In the genomic region with DNA sequence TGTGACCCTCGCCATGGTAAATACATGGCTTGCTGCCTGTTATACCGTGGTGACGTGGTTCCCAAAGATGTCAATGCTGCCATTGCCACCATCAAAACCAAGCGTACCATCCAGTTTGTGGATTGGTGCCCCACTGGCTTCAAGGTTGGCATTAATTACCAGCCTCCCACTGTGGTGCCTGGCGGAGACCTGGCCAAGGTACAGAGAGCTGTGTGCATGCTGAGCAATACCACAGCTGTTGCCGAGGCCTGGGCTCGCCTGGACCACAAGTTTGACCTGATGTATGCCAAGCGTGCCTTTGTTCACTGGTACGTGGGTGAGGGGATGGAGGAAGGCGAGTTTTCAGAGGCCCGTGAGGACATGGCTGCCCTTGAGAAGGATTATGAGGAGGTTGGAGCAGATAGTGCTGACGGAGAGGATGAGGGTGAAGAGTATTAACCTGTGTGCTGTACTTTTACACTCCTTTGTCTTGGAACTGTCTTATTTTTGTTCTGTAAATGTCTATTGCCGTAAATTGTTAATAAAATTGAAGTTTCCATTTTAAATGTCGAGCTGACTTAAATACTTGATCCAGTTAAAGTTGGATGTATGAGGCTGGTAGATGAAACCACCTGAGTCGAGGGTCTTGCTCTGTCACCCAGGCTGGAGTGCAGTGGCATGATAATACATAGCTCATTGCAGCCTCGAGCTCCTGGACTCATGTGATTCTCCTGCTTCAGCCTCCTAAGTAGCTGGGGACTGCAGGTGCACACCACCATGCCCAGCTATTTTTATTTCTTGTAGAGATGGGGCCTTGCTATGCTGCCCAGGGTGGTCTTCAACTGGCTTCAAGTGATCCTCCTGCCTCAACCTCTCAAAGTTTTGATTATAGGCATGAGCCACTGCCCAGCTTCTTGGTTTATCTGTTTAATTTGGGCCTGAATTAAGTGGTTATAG, we compare ENCODE assay signal across 17 cellular contexts. TPM values are rescaled to one million over a fixed set of nuclear protein-coding genes. Genes with fewer than 3 reads are reported as not detected.
DNase-seq lines count a peak whose midpoint lies in the region; ATAC-seq and TF ChIP-seq lines count a peak whose summit lies in the region.
"Had no signal": no experiment of that assay in that cellular context is flagged by ENCODE, and none has a peak within 500 bp of the region (broad histone marks: within the 10 kb centered on the region; RNA-seq: fewer than 3 reads in every experiment).

No MANE protein-coding gene starts in this region.

- peak overlapping the region; percentile 28 for H4K91ac ChIP-seq in mesenchymal stem cell (ENCODE audit: low read length)

- H3K9ac ChIP-seq in mesenchymal stem cell (ENCODE audit: low read length): no peak overlapping the region
- H3K9ac ChIP-seq: GM23248, KMS-11 had no signal

- no peak overlapping the region for H3K4me3 Mint-ChIP-seq in activated naive CD4-positive, alpha-beta T cell treated with anti-CD3 and anti-CD28 coated beads, Interleukin-2, amount 50 U/mL, for 24 hours
- H3K4me3 Mint-ChIP-seq in Calu3 (ENCODE audit: low read depth, unreplicated experiment): no peak overlapping the region

- TF ChIP-seq CTCF in Calu3 (IDR thresholded peaks at IDR 0.05; ENCODE audit: unreplicated experiment): no peak
- TF ChIP-seq CTCF in OCI-LY7 (conservative IDR thresholded peaks at IDR 0.05; ENCODE audit: low read length): no peak
- TF ChIP-seq CTCF in adrenal gland (IDR thresholded peaks at IDR 0.05): no peak

- H3K4me3 ChIP-seq in OCI-LY7 (ENCODE audit: low read depth, low read length, poor library complexity, severe bottlenecking): no peak overlapping the region
- H3K4me3 ChIP-seq in mesenchymal stem cell (ENCODE audit: insufficient read depth in 1 of 2, low read depth in 1 of 2, low read length in 2 of 2): no peak overlapping the region
- H3K4me3 ChIP-seq in adrenal gland: no peak overlapping the region
- H3K4me3 ChIP-seq: GM23248 had no signal

- H3K27me3 Mint-ChIP-seq in activated naive CD4-positive, alpha-beta T cell treated with anti-CD3 and anti-CD28 coated beads, Interleukin-2, amount 50 U/mL, for 24 hours: no peaks in the 10 kb centered on the region
- no peaks in the 10 kb centered on the region for H3K27me3 Mint-ChIP-seq in Calu3 (ENCODE audit: unreplicated experiment)

- no peak overlapping the region for H2BK120ac ChIP-seq in mesenchymal stem cell (ENCODE audit: low read depth, low read length)

- H2BK12ac ChIP-seq in mesenchymal stem cell (ENCODE audit: low read length in 2 of 2): no peak overlapping the region

- H3K18ac ChIP-seq in mesenchymal stem cell (ENCODE audit: low read depth in 1 of 2, low read length in 2 of 2): no peak overlapping the region

- no peak overlapping the region for H3K4ac ChIP-seq in mesenchymal stem cell (ENCODE audit: low read depth in 1 of 2, low read length in 2 of 2)

- no peak for TF ChIP-seq POLR2A in adrenal gland (IDR thresholded peaks at IDR 0.05)

- H3K27ac Mint-ChIP-seq in activated naive CD4-positive, alpha-beta T cell treated with anti-CD3 and anti-CD28 coated beads, Interleukin-2, amount 50 U/mL, for 24 hours: peak overlapping the region; percentile 15
- peak overlapping the region in 1 of 2 donors; percentile 79 for H3K27ac Mint-ChIP-seq in activated naive CD4-positive, alpha-beta T cell treated with anti-CD3 and anti-CD28 coated beads, Interleukin-2, amount 50 U/mL, for 72 hours
- no peak overlapping the region for H3K27ac Mint-ChIP-seq in Calu3 (ENCODE audit: unreplicated experiment)

- H3K9me3 ChIP-seq in OCI-LY7 (ENCODE audit: low read length) (no peaks in the 10 kb centered on the region), mesenchymal stem cell (ENCODE audit: control insufficient read depth, low read length) (no peaks in the 10 kb centered on the region), adrenal gland (replicated peaks in 1 of 3) (no peaks in the 10 kb centered on the region)

- no peaks in the 10 kb centered on the region for H3K79me1 ChIP-seq in mesenchymal stem cell (replicated peaks; ENCODE audit: low read length, poor library complexity, severe bottlenecking)

- CTCF ChIA-PET in Calu3 (lab: Charles Lee): no interaction called here
- CTCF ChIA-PET in OCI-LY7 (lab: Charles Lee; ENCODE audit: unreplicated experiment): no interaction called here

- H3K27me3 ChIP-seq in mesenchymal stem cell (ENCODE audit: control insufficient read depth in 1 of 2, insufficient read depth in 1 of 2, low read length in 2 of 2): no peaks in the 10 kb centered on the region
- no peaks in the 10 kb centered on the region for H3K27me3 ChIP-seq in adrenal gland

- H3K36me3 Mint-ChIP-seq in activated naive CD4-positive, alpha-beta T cell treated with anti-CD3 and anti-CD28 coated beads, Interleukin-2, amount 50 U/mL, for 24 hours: peaks cover 13% of the 10 kb centered on the region
- peaks cover 21 to 31% of the 10 kb centered on the region in 2 donors for H3K36me3 Mint-ChIP-seq in activated naive CD4-positive, alpha-beta T cell treated with anti-CD3 and anti-CD28 coated beads, Interleukin-2, amount 50 U/mL, for 72 hours
- peaks cover 58% of the 10 kb centered on the region for H3K36me3 Mint-ChIP-seq in Calu3 (ENCODE audit: insufficient read depth, unreplicated experiment)

- H2BK15ac ChIP-seq in mesenchymal stem cell (ENCODE audit: low read depth, poor library complexity, severe bottlenecking): no peak overlapping the region

- H3K36me3 ChIP-seq in OCI-LY7 (ENCODE audit: insufficient read depth, low read length) (peaks cover 56% of the 10 kb centered on the region), mesenchymal stem cell (ENCODE audit: control insufficient read depth in 1 of 2, insufficient read depth in 2 of 2, low read depth in 1 of 2, low read length in 2 of 2) (peaks cover 41 to 57% of the 10 kb centered on the region in 2 experiments), adrenal gland (replicated peaks in 1 of 2) (peaks cover 0 to 43% of the 10 kb centered on the region in 2 donors)

- no peak overlapping the region for H3K14ac ChIP-seq in mesenchymal stem cell (ENCODE audit: low read length in 2 of 2)

- DNase-seq in activated naive CD4-positive, alpha-beta T cell treated with anti-CD3 and anti-CD28 coated beads, Interleukin-2, amount 50 U/mL, for 72 hours (ENCODE audit: low spot score in 2 of 2): no peak
- no peak for DNase-seq in Calu3
- DNase-seq in OCI-LY7 (ENCODE audit: low spot score): no peak
- DNase-seq in mesenchymal stem cell: no peak
- DNase-seq in adrenal gland: no peak
- DNase-seq in NCI-H2196 treated with DMSO at 0.1 percent for 48 hours (lab: John Stamatoyannopoulos, UW; ENCODE audit: unreplicated experiment): no peak
- DNase-seq: DMS79, GM23248, NCI-H1092, NCI-H146, NCI-H2081, NCI-H510A treated with DMSO at 0.1 percent for 48 hours, NCI-H82 had no signal

- no peaks in the 10 kb centered on the region for H3K9me3 Mint-ChIP-seq in activated naive CD4-positive, alpha-beta T cell treated with anti-CD3 and anti-CD28 coated beads, Interleukin-2, amount 50 U/mL, for 24 hours
- no peaks in the 10 kb centered on the region for H3K9me3 Mint-ChIP-seq in activated naive CD4-positive, alpha-beta T cell treated with anti-CD3 and anti-CD28 coated beads, Interleukin-2, amount 50 U/mL, for 72 hours
- no peaks in the 10 kb centered on the region for H3K9me3 Mint-ChIP-seq in Calu3 (ENCODE audit: low read depth, unreplicated experiment)

- no peak overlapping the region for H4K8ac ChIP-seq in mesenchymal stem cell (ENCODE audit: low read length)

- H3K4me1 Mint-ChIP-seq in activated naive CD4-positive, alpha-beta T cell treated with anti-CD3 and anti-CD28 coated beads, Interleukin-2, amount 50 U/mL, for 24 hours: peaks cover 13% of the 10 kb centered on the region
- no peaks in the 10 kb centered on the region for H3K4me1 Mint-ChIP-seq in Calu3 (ENCODE audit: low read depth, unreplicated experiment)

- no peaks in the 10 kb centered on the region for H3K9me2 ChIP-seq in OCI-LY7 (ENCODE audit: insufficient read depth, low read length)

- peaks cover under 1% of the 10 kb centered on the region; the same call in 1 of the 2 replicates for H4K20me1 ChIP-seq in OCI-LY7 (ENCODE audit: insufficient read depth, low read length)

- peaks cover 10% of the 10 kb centered on the region for H3K79me2 ChIP-seq in OCI-LY7 (ENCODE audit: insufficient read depth, low read depth, low read length)

- intact Hi-C loops in Calu3 (cut with micrococcal nuclease; ENCODE audit: unreplicated experiment) (no loop called here), OCI-LY7 (cut with micrococcal nuclease; ENCODE audit: unreplicated experiment) (no loop called here), adrenal gland (cut with DNase I) (no loop called here)

- H2AK5ac ChIP-seq in mesenchymal stem cell (ENCODE audit: low read length, severe bottlenecking): no peak overlapping the region

- no peak overlapping the region for H2BK5ac ChIP-seq in mesenchymal stem cell (ENCODE audit: low read depth, low read length, poor library complexity, severe bottlenecking)

- 95% methylated on average over 16 of the region's 16 CpGs for WGBS in mesenchymal stem cell
- 91 to 97% (median 96%) methylated on average over 10 to 16 of the region's 16 CpGs for WGBS in adrenal gland, 4 donors

- H3K4me1 ChIP-seq in OCI-LY7 (ENCODE audit: insufficient read depth, low read length, poor library complexity, severe bottlenecking) (peaks cover under 1% of the 10 kb centered on the region), mesenchymal stem cell (ENCODE audit: control insufficient read depth, insufficient read depth, low read depth, low read length) (peaks cover 10% of the 10 kb centered on the region), adrenal gland (replicated peaks in 1 of 2) (peaks cover 18 to 23% of the 10 kb centered on the region in 2 donors)

- no peak overlapping the region for H3K23ac ChIP-seq in mesenchymal stem cell (ENCODE audit: low read length in 2 of 2)

- ATAC-seq in activated naive CD4-positive, alpha-beta T cell treated with anti-CD3 and anti-CD28 coated beads, Interleukin-2, amount 50 U/mL, for 72 hours: no peak
- ATAC-seq: Right ventricle myocardium inferior, SK-N-SH treated with all-trans-retinoic acid at 6 μM for 48 hours had no signal

- H2AFZ ChIP-seq in OCI-LY7 (ENCODE audit: low read length) (no peak overlapping the region), mesenchymal stem cell (ENCODE audit: low read depth, low read length) (no peak overlapping the region)
- H2AFZ ChIP-seq: GM23248 had no signal

- H3K27ac ChIP-seq in OCI-LY7 (ENCODE audit: low read depth, low read length, poor library complexity, severe bottlenecking): no peak overlapping the region
- no peak overlapping the region for H3K27ac ChIP-seq in mesenchymal stem cell (ENCODE audit: low read length, poor library complexity, severe bottlenecking)
- H3K27ac ChIP-seq in adrenal gland: no peak overlapping the region
- H3K27ac ChIP-seq: GM23248, KMS-11 had no signal

- BruUV-seq in Calu3 (replicated peaks; lab: Mats Ljungman, UMichigan) (TSS peak; percentile 10), OCI-LY7 (replicated peaks; lab: Mats Ljungman, UMichigan) (TSS peak; percentile 65)

- H3K4me2 ChIP-seq in OCI-LY7 (ENCODE audit: low read length): no peak overlapping the region
- H3K4me2 ChIP-seq in mesenchymal stem cell (ENCODE audit: low read length, poor library complexity, severe bottlenecking): no peak overlapping the region
- H3K4me2 ChIP-seq: KMS-11 had no signal

- POLR2A ChIA-PET in OCI-LY7 (lab: Charles Lee): no interaction called here

RNA-seq across cellular contexts. Expression of a gene that starts 8.2 kb away (rescaled TPM):
- total RNA-seq in activated naive CD4-positive, alpha-beta T cell treated with anti-CD3 and anti-CD28 coated beads, Interleukin-2, amount 50 U/mL, for 72 hours: 100 to 1,000 TPM; 260 to 263 TPM
- total RNA-seq in Calu3 (2022) (469 and 472 TPM in 2 replicates), OCI-LY7 (2022) (254 and 276 TPM in 2 replicates), adrenal gland (100 to 1,000 TPM in 4 of 8 donors, 10 to 100 TPM in 4; 30.1 to 158 (median 93.3) TPM)
- 256 and 291 TPM in 2 replicates for total RNA-seq in OCI-LY7 (2014; rRNA removed; shearing (Covaris generic))
- polyA plus RNA-seq in mesenchymal stem cell (2013, experiment 1 of 2): 532 TPM
- 549 TPM for polyA plus RNA-seq in mesenchymal stem cell (2013, experiment 2 of 2)
- polyA plus RNA-seq in adrenal gland: 100 to 1,000 TPM in 1 of 3 donors, 10 to 100 TPM in 2; 43.7 to 292 (median 79.6) TPM

RNA-seq across cellular contexts. Expression of a gene that starts 21.9 kb away (rescaled TPM):
- not detected for total RNA-seq in activated naive CD4-positive, alpha-beta T cell treated with anti-CD3 and anti-CD28 coated beads, Interleukin-2, amount 50 U/mL, for 72 hours
- total RNA-seq in Calu3 (2022) (not detected in 2 replicates), OCI-LY7 (2022) (not detected in 2 replicates), adrenal gland (1 to 10 TPM in 3 of 8 donors, under 1 TPM in 2, not detected in 3; 0.16 to 6.1 (median 2.3) TPM)
- not detected in 2 replicates for total RNA-seq in OCI-LY7 (2014; rRNA removed; shearing (Covaris generic))
- polyA plus RNA-seq in mesenchymal stem cell (2013, experiment 1 of 2): not detected
- polyA plus RNA-seq in mesenchymal stem cell (2013, experiment 2 of 2): not detected
- 10 to 100 TPM in 1 of 3 donors, 1 to 10 TPM in 2; 5.9 to 27.8 (median 9.6) TPM for polyA plus RNA-seq in adrenal gland
- total RNA-seq: GM23248 had no signal
- polyA plus RNA-seq: GM23248 had no signal

RNA-seq across cellular contexts. Expression of a gene that starts 50.0 kb away (rescaled TPM):
- 100 to 1,000 TPM in 1 of 2 donors, 10 to 100 TPM in 1; 67.4 to 134 TPM for total RNA-seq in activated naive CD4-positive, alpha-beta T cell treated with anti-CD3 and anti-CD28 coated beads, Interleukin-2, amount 50 U/mL, for 72 hours
- total RNA-seq in Calu3 (2022): 38.5 and 49.8 TPM in 2 replicates
- total RNA-seq in OCI-LY7 (2014; rRNA removed; shearing (Covaris generic)): 116 and 150 TPM in 2 replicates
- total RNA-seq in OCI-LY7 (2022): 141 and 176 TPM in 2 replicates
- 7.5 TPM for polyA plus RNA-seq in mesenchymal stem cell (2013, experiment 1 of 2)
- 6.9 TPM for polyA plus RNA-seq in mesenchymal stem cell (2013, experiment 2 of 2)
- 1 to 10 TPM in 6 of 8 donors, under 1 TPM in 1, not detected in 1; 0.53 to 2.9 (median 1.8) TPM for total RNA-seq in adrenal gland
- 1 to 10 TPM; 1.1 to 1.8 (median 1.1) TPM for polyA plus RNA-seq in adrenal gland

Comparison
In these comparisons a context has a peak if more than half of its experiments do, and no peak if none do; other contexts are left out.
1. RNA of a gene that starts 50.0 kb away (total RNA-seq): 116 to 176 TPM in OCI-LY7, 67.4 to 134 TPM in activated naive CD4-positive, alpha-beta T cell treated with anti-CD3 and anti-CD28 coated beads, Interleukin-2, amount 50 U/mL, for 72 hours and 38.5 to 49.8 TPM in Calu3; 0.53 to 2.9 TPM in adrenal gland; every median in the first group is over 10 times any median in the second.